Comparison of ENCODE assay signal across 15 cellular contexts in the genomic region with DNA sequence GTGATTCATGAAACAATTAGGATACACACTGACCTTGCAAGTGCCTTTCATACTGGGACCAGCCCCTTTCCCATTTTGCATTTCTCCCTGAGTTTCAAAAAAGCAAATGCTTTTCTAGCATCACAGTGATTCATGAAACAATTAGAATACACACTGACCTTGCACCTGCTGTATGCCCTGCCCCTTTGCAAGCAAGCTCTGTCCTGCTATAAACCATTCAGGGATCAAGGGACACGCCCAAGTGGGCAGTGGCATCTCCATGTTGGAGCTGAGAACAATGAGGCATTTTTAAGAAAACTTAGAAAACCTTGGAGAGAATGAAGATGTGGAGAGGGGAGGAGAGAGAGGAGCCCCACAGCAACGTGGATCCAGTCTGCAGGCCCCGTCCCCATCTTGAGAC. TPM values are rescaled to one million over a fixed set of nuclear protein-coding genes. Genes with fewer than 3 reads are reported as not detected.
"Had no signal": no experiment of that assay in that cellular context is flagged by ENCODE, and none has a peak within 500 bp of the region (broad histone marks: within the 10 kb centered on the region; RNA-seq: fewer than 3 reads in every experiment).

No MANE protein-coding gene starts in this region.

RNA-seq across cellular contexts. Expression of gene NBPF6, which starts 13.8 kb away (rescaled TPM):
- total RNA-seq: activated naive CD4-positive, alpha-beta T cell treated with anti-CD3 and anti-CD28 coated beads for 36 hours; activated naive CD4-positive, alpha-beta T cell treated with anti-CD3 and anti-CD28 coated beads, Interleukin-2, amount 50 U/mL, for 72 hours; activated naive CD8-positive, alpha-beta T cell treated with anti-CD3 and anti-CD28 coated beads for 36 hours; activated naive CD8-positive, alpha-beta T cell treated with anti-CD3 and anti-CD28 coated beads, Interleukin-2, amount 10 ng/mL, durations not matched to agents 7 days and 5 days; activated T-cell treated with anti-CD3 and anti-CD28 coated beads, Interleukin-2, amount 50 U/mL, for 4 hours; activated T-cell treated with anti-CD3 and anti-CD28 coated beads, Interleukin-2, amount 50 U/mL, for 72 hours; activated T-helper 17 cell treated with anti-CD3 and anti-CD28 coated beads, Interleukin-2, amount 50 U/mL, for 72 hours; aorta; ascending aorta; astrocyte; body of pancreas; bronchial epithelial cell; cardiac muscle cell; cardiac septum; chondrocyte had no signal
